ENCODE assay signal across 34 cellular contexts in genomic region chr13:98156259-98156658, GRCh38. TPM values are rescaled to one million over a fixed set of nuclear protein-coding genes. Genes with fewer than 3 reads are reported as not detected.
"Had no signal": no experiment of that assay in that cellular context is flagged by ENCODE, and none has a peak within 500 bp of the region (broad histone marks: within the 10 kb centered on the region; RNA-seq: fewer than 3 reads in every experiment).

No MANE protein-coding gene starts in this region.

- ATAC-seq: effector memory CD8-positive, alpha-beta T cell; esophagus mucosa; foreskin keratinocyte; left colon; left lung; left ventricle myocardium superior; lower lobe of right lung; mucosa of descending colon; naive thymus-derived CD8-positive, alpha-beta T cell had no signal

- H3K4me3 ChIP-seq: colonic mucosa, esophagus squamous epithelium, hepatocyte, left lung, lower lobe of right lung, mucosa of descending colon had no signal

- H3K9me3 ChIP-seq: colonic mucosa, esophagus squamous epithelium, left lung, lower lobe of right lung, mucosa of descending colon had no signal

- H3K27me3 ChIP-seq: colonic mucosa, esophagus squamous epithelium, foreskin keratinocyte, hepatocyte, left lung had no signal

- H2AFZ ChIP-seq: hepatocyte had no signal

- H3K4me2 ChIP-seq: hepatocyte had no signal

- DNase-seq: colonic mucosa; cortex of kidney; effector CD8-positive, alpha-beta T cell; effector memory CD8-positive, alpha-beta T cell; endodermal cell; erythroblast; esophagus squamous epithelium; foreskin keratinocyte; glutamatergic neuron; head of caudate nucleus; hypothalamus; immature natural killer cell; islet precursor cell; kidney; kidney glomerular epithelial cell; left colon; left lung; left ventricle myocardium superior; lower lobe of right lung; mesendoderm; mucosa of descending colon; naive B cell; naive thymus-derived CD8-positive, alpha-beta T cell had no signal

- H3K27ac ChIP-seq: colonic mucosa, epithelial cell of prostate, esophagus squamous epithelium, foreskin keratinocyte, hepatocyte, left lung, lower lobe of right lung had no signal

- H3K36me3 ChIP-seq: colonic mucosa, esophagus squamous epithelium, left lung, lower lobe of right lung had no signal

- H3K4me1 ChIP-seq: colonic mucosa, esophagus squamous epithelium, foreskin keratinocyte had no signal

RNA-seq across cellular contexts. Expression of gene RNF113B, which starts 20.8 kb away (rescaled TPM):
- total RNA-seq: chondrocyte; colonic mucosa; dermis microvascular lymphatic vessel endothelial cell; endodermal cell; esophagus mucosa; esophagus squamous epithelium; fibroblast of villous mesenchyme; foreskin keratinocyte; frontal cortex; glomerular endothelial cell; hepatocyte; kidney; left colon; left lung; left ventricle myocardium superior; lower leg skin; lower lobe of right lung; lung microvascular endothelial cell; mucosa of descending colon; myocyte; naive thymus-derived CD8-positive, alpha-beta T cell had no signal
- polyA plus RNA-seq: foreskin keratinocyte; immature natural killer cell; naive thymus-derived CD8-positive, alpha-beta T cell had no signal
